1 cellular context compared by ENCODE assay signal in the genomic region with DNA sequence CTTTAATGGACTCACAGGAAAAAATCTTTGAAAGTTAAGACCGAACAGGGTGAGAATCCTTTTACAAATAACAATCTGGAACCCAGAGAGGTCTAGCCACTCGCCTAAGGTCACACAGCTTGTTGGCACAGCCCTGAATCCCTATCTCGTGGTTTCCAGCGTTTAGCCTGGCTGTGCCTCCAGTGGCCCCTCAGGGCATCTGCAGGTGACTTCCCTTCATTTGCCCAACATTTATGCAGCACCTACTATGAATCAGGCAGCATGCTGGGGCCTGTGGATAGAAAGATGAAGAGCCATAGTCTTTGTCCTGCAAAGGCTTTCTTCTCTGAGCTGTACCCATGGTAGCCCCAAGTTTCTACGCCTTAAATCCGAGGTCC.
TF ChIP-seq lines count a peak whose summit lies in the region.

No MANE protein-coding gene starts in this region.

TF ChIP-seq in GM12878, 131 proteins besides CTCF, POLR2A, EP300 and RAD21 (continued from another document):
- TF ChIP-seq CUX1 (IDR thresholded peaks at IDR 0.05; ENCODE audit: insufficient replicate concordance, low read depth, low read length) (no peak), ZSCAN29 (IDR thresholded peaks at IDR 0.05) (no peak), MEF2B (IDR thresholded peaks at IDR 0.05; ENCODE audit: partially characterized antibody, poor library complexity, severe bottlenecking) (no peak), CHD2 (IDR thresholded peaks at IDR 0.05; ENCODE audit: borderline replicate concordance, low read depth, low read length) (no peak), ZZZ3 (IDR thresholded peaks at IDR 0.05; ENCODE audit: control insufficient read depth, insufficient read length, low read depth) (no peak), ATF2 (IDR thresholded peaks at IDR 0.05; ENCODE audit: low read length) (no peak), STAT1 (conservative IDR thresholded peaks at IDR 0.05) (no peak), YY1 (IDR thresholded peaks at IDR 0.05; ENCODE audit: low read depth, low read length) (no peak), JUNB (IDR thresholded peaks at IDR 0.05) (no peak), BMI1 (IDR thresholded peaks at IDR 0.05; ENCODE audit: borderline replicate concordance) (no peak)
TF ChIP-seq in GM12878: peak in this region for 0.
